In genomic region chr1:179025975-179026812, GRCh38 we compare ENCODE assay signal across 1 cellular context.
TF ChIP-seq lines count a peak whose summit lies in the region.

No MANE protein-coding gene starts in this region.

TF ChIP-seq in K562, 482 proteins besides CTCF, POLR2A, EP300 and RAD21 (continued from another document and continues in another):
- TF ChIP-seq, protein P1, sequence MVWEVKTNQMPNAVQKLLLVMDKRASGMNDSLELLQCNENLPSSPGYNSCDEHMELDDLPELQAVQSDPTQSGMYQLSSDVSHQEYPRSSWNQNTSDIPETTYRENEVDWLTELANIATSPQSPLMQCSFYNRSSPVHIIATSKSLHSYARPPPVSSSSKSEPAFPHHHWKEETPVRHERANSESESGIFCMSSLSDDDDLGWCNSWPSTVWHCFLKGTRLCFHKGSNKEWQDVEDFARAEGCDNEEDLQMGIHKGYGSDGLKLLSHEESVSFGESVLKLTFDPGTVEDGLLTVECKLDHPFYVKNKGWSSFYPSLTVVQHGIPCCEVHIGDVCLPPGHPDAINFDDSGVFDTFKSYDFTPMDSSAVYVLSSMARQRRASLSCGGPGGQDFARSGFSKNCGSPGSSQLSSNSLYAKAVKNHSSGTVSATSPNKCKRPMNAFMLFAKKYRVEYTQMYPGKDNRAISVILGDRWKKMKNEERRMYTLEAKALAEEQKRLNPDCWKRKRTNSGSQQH (CRISPR knock-in tag; IDR thresholded peaks at IDR 0.05), result 0 out of 2 replicates have a peak, but pooled peaks have one; percentile 60
- TF ChIP-seq ZNF354B (CRISPR knock-in tag; IDR thresholded peaks at IDR 0.05) (no peak), MTA2 (IDR thresholded peaks at IDR 0.05; ENCODE audit: low read depth) (no peak), NCOR1 (IDR thresholded peaks at IDR 0.05) (no peak), HMGXB4 (CRISPR knock-in tag; IDR thresholded peaks at IDR 0.05) (peak; percentile 89; the same call in 1 of the 2 replicates), BRCA1 (IDR thresholded peaks at IDR 0.05) (no peak), BRCA1 (CRISPR knock-in tag; IDR thresholded peaks at IDR 0.05) (no peak), HDAC8 (tag; IDR thresholded peaks at IDR 0.05) (peak; percentile 58; the same call in 1 of the 2 replicates), ZNF77 (CRISPR knock-in tag; IDR thresholded peaks at IDR 0.05) (no peak), ESRRB (CRISPR knock-in tag; IDR thresholded peaks at IDR 0.05; ENCODE audit: borderline replicate concordance) (no peak), JUN (IDR thresholded peaks at IDR 0.05; ENCODE audit: borderline replicate concordance, low read depth, low read length) (0 out of 2 replicates have a peak, but pooled peaks have one; percentile 32), JUN (CRISPR knock-in tag; IDR thresholded peaks at IDR 0.05; ENCODE audit: borderline replicate concordance) (no peak), FOXK2 (conservative IDR thresholded peaks at IDR 0.05 in 1 of 2, IDR thresholded peaks at IDR 0.05 in 1 of 2; ENCODE audit: low read depth in 2 of 2) (no peak), ZKSCAN1 (IDR thresholded peaks at IDR 0.05; ENCODE audit: low read depth, low read length) (no peak), KHSRP (IDR thresholded peaks at IDR 0.05) (no peak), ZNF696 (CRISPR knock-in tag; conservative IDR thresholded peaks at IDR 0.05) (no peak), ZFP91 (CRISPR knock-in tag; IDR thresholded peaks at IDR 0.05) (no peak), HIVEP1 (CRISPR knock-in tag; IDR thresholded peaks at IDR 0.05) (no peak), HEY1 (CRISPR knock-in tag; IDR thresholded peaks at IDR 0.05; ENCODE audit: borderline replicate concordance) (no peak), STAT5B (CRISPR knock-in tag; IDR thresholded peaks at IDR 0.05) (no peak), SREBF1 (IDR thresholded peaks at IDR 0.05; ENCODE audit: borderline replicate concordance, low read depth, low read length) (no peak), NFXL1 (CRISPR knock-in tag; IDR thresholded peaks at IDR 0.05) (no peak), ZKSCAN8 (CRISPR knock-in tag; IDR thresholded peaks at IDR 0.05) (no peak), GTF2E2 (tag; IDR thresholded peaks at IDR 0.05) (peak; percentile 57; the same call in 1 of the 2 replicates), HSF4 (CRISPR knock-in tag; IDR thresholded peaks at IDR 0.05; ENCODE audit: borderline replicate concordance) (no peak), BMI1 (IDR thresholded peaks at IDR 0.05; ENCODE audit: low read length) (no peak), TEAD2 (tag; IDR thresholded peaks at IDR 0.05) (no peak)
- TF ChIP-seq, protein P2, sequence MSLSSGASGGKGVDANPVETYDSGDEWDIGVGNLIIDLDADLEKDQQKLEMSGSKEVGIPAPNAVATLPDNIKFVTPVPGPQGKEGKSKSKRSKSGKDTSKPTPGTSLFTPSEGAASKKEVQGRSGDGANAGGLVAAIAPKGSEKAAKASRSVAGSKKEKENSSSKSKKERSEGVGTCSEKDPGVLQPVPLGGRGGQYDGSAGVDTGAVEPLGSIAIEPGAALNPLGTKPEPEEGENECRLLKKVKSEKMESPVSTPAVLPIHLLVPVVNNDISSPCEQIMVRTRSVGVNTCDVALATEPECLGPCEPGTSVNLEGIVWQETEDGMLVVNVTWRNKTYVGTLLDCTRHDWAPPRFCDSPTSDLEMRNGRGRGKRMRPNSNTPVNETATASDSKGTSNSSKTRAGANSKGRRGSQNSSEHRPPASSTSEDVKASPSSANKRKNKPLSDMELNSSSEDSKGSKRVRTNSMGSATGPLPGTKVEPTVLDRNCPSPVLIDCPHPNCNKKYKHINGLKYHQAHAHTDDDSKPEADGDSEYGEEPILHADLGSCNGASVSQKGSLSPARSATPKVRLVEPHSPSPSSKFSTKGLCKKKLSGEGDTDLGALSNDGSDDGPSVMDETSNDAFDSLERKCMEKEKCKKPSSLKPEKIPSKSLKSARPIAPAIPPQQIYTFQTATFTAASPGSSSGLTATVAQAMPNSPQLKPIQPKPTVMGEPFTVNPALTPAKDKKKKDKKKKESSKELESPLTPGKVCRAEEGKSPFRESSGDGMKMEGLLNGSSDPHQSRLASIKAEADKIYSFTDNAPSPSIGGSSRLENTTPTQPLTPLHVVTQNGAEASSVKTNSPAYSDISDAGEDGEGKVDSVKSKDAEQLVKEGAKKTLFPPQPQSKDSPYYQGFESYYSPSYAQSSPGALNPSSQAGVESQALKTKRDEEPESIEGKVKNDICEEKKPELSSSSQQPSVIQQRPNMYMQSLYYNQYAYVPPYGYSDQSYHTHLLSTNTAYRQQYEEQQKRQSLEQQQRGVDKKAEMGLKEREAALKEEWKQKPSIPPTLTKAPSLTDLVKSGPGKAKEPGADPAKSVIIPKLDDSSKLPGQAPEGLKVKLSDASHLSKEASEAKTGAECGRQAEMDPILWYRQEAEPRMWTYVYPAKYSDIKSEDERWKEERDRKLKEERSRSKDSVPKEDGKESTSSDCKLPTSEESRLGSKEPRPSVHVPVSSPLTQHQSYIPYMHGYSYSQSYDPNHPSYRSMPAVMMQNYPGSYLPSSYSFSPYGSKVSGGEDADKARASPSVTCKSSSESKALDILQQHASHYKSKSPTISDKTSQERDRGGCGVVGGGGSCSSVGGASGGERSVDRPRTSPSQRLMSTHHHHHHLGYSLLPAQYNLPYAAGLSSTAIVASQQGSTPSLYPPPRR (CRISPR knock-in tag; IDR thresholded peaks at IDR 0.05; ENCODE audit: borderline replicate concordance), result peak; percentile 85; the same call in 1 of the 2 replicates
- TF ChIP-seq, protein P3, sequence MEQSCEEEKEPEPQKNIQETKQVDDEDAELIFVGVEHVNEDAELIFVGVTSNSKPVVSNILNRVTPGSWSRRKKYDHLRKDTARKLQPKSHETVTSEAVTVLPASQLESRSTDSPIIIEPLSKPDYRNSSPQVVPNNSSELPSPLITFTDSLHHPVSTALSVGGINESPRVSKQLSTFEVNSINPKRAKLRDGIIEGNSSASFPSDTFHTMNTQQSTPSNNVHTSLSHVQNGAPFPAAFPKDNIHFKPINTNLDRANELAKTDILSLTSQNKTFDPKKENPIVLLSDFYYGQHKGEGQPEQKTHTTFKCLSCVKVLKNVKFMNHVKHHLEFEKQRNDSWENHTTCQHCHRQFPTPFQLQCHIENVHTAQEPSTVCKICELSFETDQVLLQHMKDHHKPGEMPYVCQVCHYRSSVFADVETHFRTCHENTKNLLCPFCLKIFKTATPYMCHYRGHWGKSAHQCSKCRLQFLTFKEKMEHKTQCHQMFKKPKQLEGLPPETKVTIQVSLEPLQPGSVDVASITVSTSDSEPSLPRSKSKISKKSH (CRISPR knock-in tag; IDR thresholded peaks at IDR 0.05), result no peak
- TF ChIP-seq, protein P4, sequence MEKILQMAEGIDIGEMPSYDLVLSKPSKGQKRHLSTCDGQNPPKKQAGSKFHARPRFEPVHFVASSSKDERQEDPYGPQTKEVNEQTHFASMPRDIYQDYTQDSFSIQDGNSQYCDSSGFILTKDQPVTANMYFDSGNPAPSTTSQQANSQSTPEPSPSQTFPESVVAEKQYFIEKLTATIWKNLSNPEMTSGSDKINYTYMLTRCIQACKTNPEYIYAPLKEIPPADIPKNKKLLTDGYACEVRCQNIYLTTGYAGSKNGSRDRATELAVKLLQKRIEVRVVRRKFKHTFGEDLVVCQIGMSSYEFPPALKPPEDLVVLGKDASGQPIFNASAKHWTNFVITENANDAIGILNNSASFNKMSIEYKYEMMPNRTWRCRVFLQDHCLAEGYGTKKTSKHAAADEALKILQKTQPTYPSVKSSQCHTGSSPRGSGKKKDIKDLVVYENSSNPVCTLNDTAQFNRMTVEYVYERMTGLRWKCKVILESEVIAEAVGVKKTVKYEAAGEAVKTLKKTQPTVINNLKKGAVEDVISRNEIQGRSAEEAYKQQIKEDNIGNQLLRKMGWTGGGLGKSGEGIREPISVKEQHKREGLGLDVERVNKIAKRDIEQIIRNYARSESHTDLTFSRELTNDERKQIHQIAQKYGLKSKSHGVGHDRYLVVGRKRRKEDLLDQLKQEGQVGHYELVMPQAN (IDR thresholded peaks at IDR 0.05; ENCODE audit: borderline replicate concordance), result no peak
- TF ChIP-seq, protein P5, sequence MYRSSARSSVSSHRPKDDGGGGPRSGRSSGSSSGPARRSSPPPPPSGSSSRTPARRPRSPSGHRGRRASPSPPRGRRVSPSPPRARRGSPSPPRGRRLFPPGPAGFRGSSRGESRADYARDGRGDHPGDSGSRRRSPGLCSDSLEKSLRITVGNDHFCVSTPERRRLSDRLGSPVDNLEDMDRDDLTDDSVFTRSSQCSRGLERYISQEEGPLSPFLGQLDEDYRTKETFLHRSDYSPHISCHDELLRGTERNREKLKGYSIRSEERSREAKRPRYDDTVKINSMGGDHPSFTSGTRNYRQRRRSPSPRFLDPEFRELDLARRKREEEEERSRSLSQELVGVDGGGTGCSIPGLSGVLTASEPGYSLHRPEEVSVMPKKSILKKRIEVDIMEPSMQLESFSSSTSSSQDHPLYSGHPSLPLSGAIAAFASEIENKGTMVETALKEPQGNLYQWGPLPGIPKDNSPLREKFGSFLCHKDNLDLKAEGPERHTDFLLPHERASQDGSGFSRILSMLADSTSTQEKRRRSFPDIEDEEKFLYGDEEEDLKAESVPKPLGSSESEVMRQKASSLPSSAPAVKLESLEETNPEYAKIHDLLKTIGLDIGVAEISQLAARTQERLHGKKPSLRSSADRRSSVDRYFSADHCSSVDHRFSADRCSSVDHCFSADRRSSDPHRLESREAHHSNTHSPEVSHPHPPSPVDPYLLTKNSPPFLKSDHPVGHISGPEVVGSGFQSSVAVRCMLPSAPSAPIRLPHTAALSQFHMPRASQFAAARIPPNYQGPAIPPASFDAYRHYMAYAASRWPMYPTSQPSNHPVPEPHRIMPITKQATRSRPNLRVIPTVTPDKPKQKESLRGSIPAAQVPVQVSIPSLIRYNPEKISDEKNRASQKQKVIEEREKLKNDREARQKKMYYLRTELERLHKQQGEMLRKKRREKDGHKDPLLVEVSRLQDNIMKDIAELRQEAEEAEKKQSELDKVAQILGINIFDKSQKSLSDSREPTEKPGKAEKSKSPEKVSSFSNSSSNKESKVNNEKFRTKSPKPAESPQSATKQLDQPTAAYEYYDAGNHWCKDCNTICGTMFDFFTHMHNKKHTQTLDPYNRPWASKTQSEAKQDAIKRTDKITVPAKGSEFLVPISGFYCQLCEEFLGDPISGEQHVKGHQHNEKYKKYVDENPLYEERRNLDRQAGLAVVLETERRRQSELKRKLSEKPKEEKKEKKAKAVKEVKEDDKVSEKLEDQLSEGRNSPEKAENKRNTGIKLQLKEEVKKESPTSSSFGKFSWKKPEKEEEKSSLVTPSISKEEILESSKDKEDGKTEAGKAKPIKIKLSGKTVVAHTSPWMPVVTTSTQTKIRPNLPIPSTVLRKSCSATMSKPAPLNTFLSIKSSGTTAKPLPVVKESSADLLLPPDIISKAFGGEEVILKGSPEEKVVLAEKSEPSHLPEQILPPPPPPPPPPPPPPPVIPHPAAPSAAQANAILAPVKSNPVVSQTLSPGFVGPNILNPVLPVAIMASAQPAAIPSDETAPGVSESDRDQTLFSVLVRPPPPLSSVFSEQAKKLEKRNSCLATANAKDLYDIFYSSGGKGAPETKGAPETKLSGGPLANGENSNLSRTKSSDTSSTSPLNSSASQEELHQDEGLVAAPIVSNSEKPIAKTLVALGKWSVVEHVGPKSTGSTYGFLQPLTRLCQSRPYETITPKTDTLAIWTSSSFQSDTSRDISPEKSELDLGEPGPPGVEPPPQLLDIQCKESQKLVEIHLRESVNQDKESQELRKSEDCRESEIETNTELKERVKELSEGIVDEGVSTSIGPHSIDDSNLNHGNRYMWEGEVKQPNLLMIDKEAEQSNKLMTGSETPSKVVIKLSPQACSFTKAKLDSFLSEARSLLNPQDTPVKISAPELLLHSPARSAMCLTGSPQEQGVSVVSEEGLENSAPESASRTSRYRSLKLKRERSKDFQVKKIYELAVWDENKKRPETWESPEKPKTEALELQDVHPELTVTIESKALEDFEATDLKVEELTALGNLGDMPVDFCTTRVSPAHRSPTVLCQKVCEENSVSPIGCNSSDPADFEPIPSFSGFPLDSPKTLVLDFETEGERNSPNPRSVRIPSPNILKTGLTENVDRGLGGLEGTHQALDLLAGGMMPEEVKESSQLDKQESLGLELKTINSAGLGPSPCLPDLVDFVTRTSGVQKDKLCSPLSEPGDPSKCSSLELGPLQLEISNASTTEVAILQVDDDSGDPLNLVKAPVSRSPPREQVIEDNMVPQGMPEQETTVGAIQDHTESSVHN (IDR thresholded peaks at IDR 0.05; ENCODE audit: borderline replicate concordance in 1 of 2, low read depth in 1 of 2), result no peak
